ENCODE assay signal across 1 cellular context in the genomic region with DNA sequence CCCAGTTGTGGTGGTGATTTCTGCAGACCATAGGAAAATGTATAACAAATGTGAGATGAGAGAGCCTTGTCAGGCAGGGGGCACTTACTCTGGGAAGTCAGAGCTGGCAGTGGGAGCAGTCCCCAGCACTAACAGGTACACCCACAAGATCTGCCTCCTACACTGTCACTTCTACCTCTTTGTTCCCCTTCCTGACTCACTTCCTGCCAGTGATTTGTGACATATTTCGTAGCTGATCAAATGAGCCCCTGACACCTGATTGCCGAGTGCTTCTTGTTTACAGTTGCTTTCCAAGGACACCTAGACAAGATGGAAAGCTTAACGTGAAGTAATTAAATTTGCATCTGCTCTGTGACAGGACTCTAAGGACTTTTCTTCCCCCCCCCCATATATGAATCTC.
TF ChIP-seq lines count a peak whose summit lies in the region.

No MANE protein-coding gene starts in this region.

TF ChIP-seq in HepG2, 621 proteins besides CTCF, POLR2A, EP300 and RAD21 (continued from another document and continues in another):
- TF ChIP-seq, protein P1, sequence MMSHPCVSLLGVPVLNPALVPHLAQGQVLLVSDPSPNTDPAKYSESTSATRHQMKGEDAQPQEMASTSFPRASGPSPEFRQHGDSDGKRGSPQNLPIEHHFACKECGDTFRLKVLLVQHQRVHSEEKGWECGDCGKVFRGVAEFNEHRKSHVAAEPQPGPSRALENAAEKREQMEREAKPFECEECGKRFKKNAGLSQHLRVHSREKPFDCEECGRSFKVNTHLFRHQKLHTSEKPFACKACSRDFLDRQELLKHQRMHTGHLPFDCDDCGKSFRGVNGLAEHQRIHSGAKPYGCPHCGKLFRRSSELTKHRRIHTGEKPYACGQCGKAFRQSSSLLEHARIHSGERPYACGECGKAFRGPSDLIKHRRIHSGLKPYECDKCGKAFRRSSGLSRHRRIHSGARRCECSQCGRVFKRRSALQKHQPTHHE (CRISPR knock-in tag; IDR thresholded peaks at IDR 0.05; ENCODE audit: borderline replicate concordance), result no peak
- no peak for TF ChIP-seq ZFYVE20 (CRISPR knock-in tag; IDR thresholded peaks at IDR 0.05; ENCODE audit: borderline replicate concordance, low read depth)
- TF ChIP-seq FOXA3 (CRISPR knock-in tag; IDR thresholded peaks at IDR 0.05), result peak; percentile 85
- 0 out of 2 replicates have a peak, but pooled peaks have one; percentile 6 for TF ChIP-seq FOXA1 (IDR thresholded peaks at IDR 0.05)
- peak; percentile 64 for TF ChIP-seq FOXA1 (CRISPR knock-in tag; IDR thresholded peaks at IDR 0.05)
- TF ChIP-seq ZNF713 (CRISPR knock-in tag; IDR thresholded peaks at IDR 0.05), result no peak
- TF ChIP-seq, protein P2, sequence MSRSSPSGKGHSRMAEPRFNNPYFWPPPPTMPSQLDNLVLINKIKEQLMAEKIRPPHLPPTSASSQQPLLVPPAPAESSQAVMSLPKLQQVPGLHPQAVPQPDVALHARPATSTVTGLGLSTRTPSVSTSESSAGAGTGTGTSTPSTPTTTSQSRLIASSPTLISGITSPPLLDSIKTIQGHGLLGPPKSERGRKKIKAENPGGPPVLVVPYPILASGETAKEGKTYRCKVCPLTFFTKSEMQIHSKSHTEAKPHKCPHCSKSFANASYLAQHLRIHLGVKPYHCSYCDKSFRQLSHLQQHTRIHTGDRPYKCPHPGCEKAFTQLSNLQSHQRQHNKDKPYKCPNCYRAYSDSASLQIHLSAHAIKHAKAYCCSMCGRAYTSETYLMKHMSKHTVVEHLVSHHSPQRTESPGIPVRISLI (CRISPR knock-in tag; IDR thresholded peaks at IDR 0.05; ENCODE audit: borderline replicate concordance), result no peak
- peak; percentile 17; the same call in 1 of the 2 replicates for TF ChIP-seq PITX1 (CRISPR knock-in tag; IDR thresholded peaks at IDR 0.05)
- no peak for TF ChIP-seq PTBP1 (IDR thresholded peaks at IDR 0.05; ENCODE audit: low read depth, low read length, poor library complexity, severe bottlenecking)
- 0 out of 2 replicates have a peak, but pooled peaks have one; percentile 14 for TF ChIP-seq ZBTB38 (CRISPR knock-in tag; IDR thresholded peaks at IDR 0.05)
- no peak for TF ChIP-seq GABPA (IDR thresholded peaks at IDR 0.05; ENCODE audit: low read depth, low read length)
- TF ChIP-seq GABPA (CRISPR knock-in tag; IDR thresholded peaks at IDR 0.05; ENCODE audit: low read depth), result peak; percentile 66
- TF ChIP-seq ZNF782 (CRISPR knock-in tag; IDR thresholded peaks at IDR 0.05; ENCODE audit: borderline replicate concordance), result no peak
- TF ChIP-seq RXRB (CRISPR knock-in tag; IDR thresholded peaks at IDR 0.05; ENCODE audit: borderline replicate concordance), result 0 out of 2 replicates have a peak, but pooled peaks have one; percentile 43
- TF ChIP-seq NKX3-1 (CRISPR knock-in tag; IDR thresholded peaks at IDR 0.05), result no peak
- TF ChIP-seq MLX (CRISPR knock-in tag; IDR thresholded peaks at IDR 0.05), result peak; percentile 63; the same call in 1 of the 2 replicates
- TF ChIP-seq, protein P3, sequence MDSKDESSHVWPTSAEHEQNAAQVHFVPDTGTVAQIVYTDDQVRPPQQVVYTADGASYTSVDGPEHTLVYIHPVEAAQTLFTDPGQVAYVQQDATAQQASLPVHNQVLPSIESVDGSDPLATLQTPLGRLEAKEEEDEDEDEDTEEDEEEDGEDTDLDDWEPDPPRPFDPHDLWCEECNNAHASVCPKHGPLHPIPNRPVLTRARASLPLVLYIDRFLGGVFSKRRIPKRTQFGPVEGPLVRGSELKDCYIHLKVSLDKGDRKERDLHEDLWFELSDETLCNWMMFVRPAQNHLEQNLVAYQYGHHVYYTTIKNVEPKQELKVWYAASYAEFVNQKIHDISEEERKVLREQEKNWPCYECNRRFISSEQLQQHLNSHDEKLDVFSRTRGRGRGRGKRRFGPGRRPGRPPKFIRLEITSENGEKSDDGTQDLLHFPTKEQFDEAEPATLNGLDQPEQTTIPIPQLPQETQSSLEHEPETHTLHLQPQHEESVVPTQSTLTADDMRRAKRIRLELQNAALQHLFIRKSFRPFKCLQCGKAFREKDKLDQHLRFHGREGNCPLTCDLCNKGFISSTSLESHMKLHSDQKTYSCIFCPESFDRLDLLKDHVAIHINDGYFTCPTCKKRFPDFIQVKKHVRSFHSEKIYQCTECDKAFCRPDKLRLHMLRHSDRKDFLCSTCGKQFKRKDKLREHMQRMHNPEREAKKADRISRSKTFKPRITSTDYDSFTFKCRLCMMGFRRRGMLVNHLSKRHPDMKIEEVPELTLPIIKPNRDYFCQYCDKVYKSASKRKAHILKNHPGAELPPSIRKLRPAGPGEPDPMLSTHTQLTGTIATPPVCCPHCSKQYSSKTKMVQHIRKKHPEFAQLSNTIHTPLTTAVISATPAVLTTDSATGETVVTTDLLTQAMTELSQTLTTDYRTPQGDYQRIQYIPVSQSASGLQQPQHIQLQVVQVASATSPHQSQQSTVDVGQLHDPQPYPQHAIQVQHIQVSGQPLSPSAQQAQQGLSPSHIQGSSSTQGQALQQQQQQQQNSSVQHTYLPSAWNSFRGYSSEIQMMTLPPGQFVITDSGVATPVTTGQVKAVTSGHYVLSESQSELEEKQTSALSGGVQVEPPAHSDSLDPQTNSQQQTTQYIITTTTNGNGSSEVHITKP (CRISPR knock-in tag; IDR thresholded peaks at IDR 0.05; ENCODE audit: low read depth), result no peak
- peak; percentile 44; the same call in 1 of the 2 replicates for TF ChIP-seq ZBTB20 (CRISPR knock-in tag; IDR thresholded peaks at IDR 0.05; ENCODE audit: borderline replicate concordance, low read depth)
- TF ChIP-seq ELF1 (CRISPR knock-in tag; IDR thresholded peaks at IDR 0.05), result no peak
- TF ChIP-seq POGZ (CRISPR knock-in tag; IDR thresholded peaks at IDR 0.05), result peak; percentile 48; the same call in 1 of the 2 replicates
- TF ChIP-seq, protein P4, sequence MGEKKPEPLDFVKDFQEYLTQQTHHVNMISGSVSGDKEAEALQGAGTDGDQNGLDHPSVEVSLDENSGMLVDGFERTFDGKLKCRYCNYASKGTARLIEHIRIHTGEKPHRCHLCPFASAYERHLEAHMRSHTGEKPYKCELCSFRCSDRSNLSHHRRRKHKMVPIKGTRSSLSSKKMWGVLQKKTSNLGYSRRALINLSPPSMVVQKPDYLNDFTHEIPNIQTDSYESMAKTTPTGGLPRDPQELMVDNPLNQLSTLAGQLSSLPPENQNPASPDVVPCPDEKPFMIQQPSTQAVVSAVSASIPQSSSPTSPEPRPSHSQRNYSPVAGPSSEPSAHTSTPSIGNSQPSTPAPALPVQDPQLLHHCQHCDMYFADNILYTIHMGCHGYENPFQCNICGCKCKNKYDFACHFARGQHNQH (CRISPR knock-in tag; IDR thresholded peaks at IDR 0.05), result peak; percentile 54; the same call in 1 of the 2 replicates
- no peak for TF ChIP-seq E2F2 (CRISPR knock-in tag; IDR thresholded peaks at IDR 0.05; ENCODE audit: borderline replicate concordance)
- peak; percentile 26; the same call in 1 of the 2 replicates for TF ChIP-seq MIER3 (CRISPR knock-in tag; IDR thresholded peaks at IDR 0.05; ENCODE audit: borderline replicate concordance)
- peak; percentile 64; the same call in 1 of the 2 replicates for TF ChIP-seq HMG20A (CRISPR knock-in tag; IDR thresholded peaks at IDR 0.05; ENCODE audit: borderline replicate concordance)
- TF ChIP-seq, protein P5, sequence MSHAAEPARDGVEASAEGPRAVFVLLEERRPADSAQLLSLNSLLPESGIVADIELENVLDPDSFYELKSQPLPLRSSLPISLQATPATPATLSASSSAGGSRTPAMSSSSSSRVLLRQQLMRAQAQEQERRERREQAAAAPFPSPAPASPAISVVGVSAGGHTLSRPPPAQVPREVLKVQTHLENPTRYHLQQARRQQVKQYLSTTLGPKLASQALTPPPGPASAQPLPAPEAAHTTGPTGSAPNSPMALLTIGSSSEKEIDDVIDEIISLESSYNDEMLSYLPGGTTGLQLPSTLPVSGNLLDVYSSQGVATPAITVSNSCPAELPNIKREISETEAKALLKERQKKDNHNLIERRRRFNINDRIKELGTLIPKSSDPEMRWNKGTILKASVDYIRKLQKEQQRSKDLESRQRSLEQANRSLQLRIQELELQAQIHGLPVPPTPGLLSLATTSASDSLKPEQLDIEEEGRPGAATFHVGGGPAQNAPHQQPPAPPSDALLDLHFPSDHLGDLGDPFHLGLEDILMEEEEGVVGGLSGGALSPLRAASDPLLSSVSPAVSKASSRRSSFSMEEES (CRISPR knock-in tag; IDR thresholded peaks at IDR 0.05), result peak; percentile 41; the same call in 1 of the 2 replicates
- 0 out of 2 replicates have a peak, but pooled peaks have one; percentile 14 for TF ChIP-seq ZNF331 (CRISPR knock-in tag; IDR thresholded peaks at IDR 0.05)
- no peak for TF ChIP-seq ZNF30 (CRISPR knock-in tag; IDR thresholded peaks at IDR 0.05)
- TF ChIP-seq, protein P6, sequence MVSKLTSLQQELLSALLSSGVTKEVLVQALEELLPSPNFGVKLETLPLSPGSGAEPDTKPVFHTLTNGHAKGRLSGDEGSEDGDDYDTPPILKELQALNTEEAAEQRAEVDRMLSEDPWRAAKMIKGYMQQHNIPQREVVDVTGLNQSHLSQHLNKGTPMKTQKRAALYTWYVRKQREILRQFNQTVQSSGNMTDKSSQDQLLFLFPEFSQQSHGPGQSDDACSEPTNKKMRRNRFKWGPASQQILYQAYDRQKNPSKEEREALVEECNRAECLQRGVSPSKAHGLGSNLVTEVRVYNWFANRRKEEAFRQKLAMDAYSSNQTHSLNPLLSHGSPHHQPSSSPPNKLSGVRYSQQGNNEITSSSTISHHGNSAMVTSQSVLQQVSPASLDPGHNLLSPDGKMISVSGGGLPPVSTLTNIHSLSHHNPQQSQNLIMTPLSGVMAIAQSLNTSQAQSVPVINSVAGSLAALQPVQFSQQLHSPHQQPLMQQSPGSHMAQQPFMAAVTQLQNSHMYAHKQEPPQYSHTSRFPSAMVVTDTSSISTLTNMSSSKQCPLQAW (CRISPR knock-in tag; IDR thresholded peaks at IDR 0.05), result peak; percentile 26; the same call in 1 of the 2 replicates
- TF ChIP-seq MXD3 (CRISPR knock-in tag; IDR thresholded peaks at IDR 0.05), result no peak
- TF ChIP-seq THAP11 (CRISPR knock-in tag; IDR thresholded peaks at IDR 0.05), result 0 out of 2 replicates have a peak, but pooled peaks have one; percentile 11
- TF ChIP-seq ZC3H4 (CRISPR knock-in tag; IDR thresholded peaks at IDR 0.05; ENCODE audit: borderline replicate concordance), result no peak
- no peak for TF ChIP-seq ZIK1 (CRISPR knock-in tag; IDR thresholded peaks at IDR 0.05; ENCODE audit: borderline replicate concordance, low read depth)
- TF ChIP-seq ARID5B (CRISPR knock-in tag; IDR thresholded peaks at IDR 0.05), result peak; percentile 75
- peak; percentile 15; the same call in 1 of the 2 replicates for TF ChIP-seq CREM (IDR thresholded peaks at IDR 0.05)
- no peak for TF ChIP-seq CREM (CRISPR knock-in tag; IDR thresholded peaks at IDR 0.05)
- no peak for TF ChIP-seq ZNF670 (CRISPR knock-in tag; IDR thresholded peaks at IDR 0.05; ENCODE audit: borderline replicate concordance)
- TF ChIP-seq FOXK1 (CRISPR knock-in tag; IDR thresholded peaks at IDR 0.05; ENCODE audit: borderline replicate concordance, low read depth), result peak; percentile 30; the same call in 1 of the 2 replicates
- no peak for TF ChIP-seq TCF12 (IDR thresholded peaks at IDR 0.05)
- no peak for TF ChIP-seq TCF12 (CRISPR knock-in tag; IDR thresholded peaks at IDR 0.05)
- TF ChIP-seq ZNF225 (CRISPR knock-in tag; IDR thresholded peaks at IDR 0.05), result no peak
- no peak for TF ChIP-seq ZNF431 (CRISPR knock-in tag; IDR thresholded peaks at IDR 0.05; ENCODE audit: borderline replicate concordance, low read depth)
- peak; percentile 67 for TF ChIP-seq GATAD2A (CRISPR knock-in tag; IDR thresholded peaks at IDR 0.05)
- peak; percentile 49; the same call in 1 of the 2 replicates for TF ChIP-seq SPEN (CRISPR knock-in tag; IDR thresholded peaks at IDR 0.05; ENCODE audit: low read depth)
